ENCODE assay signal across 32 cellular contexts in the genomic region with DNA sequence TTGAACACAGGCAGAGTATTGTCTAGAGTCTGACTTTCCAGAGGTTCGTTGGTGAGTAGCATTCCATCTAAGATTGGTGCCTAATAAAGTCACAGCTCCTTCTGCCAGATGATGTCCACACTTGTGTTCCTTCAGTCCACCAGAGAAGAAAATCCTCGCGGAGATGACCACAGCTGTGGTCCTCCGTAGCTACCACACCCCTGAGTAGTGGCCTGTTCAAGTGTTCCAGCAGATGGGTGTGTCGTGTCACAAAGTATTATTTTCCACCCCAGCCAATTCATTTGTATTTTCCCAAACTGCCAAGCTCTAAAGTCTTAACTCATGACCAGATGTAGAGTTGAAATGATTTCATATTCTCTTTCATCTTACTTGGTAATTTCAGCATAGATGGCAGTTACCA.
"Had no signal": no experiment of that assay in that cellular context is flagged by ENCODE, and none has a peak within 500 bp of the region (broad histone marks: within the 10 kb centered on the region; RNA-seq: fewer than 3 reads in every experiment).

No MANE protein-coding gene starts in this region.

- ATAC-seq: K562, PC-3 had no signal

- H3K36me3 ChIP-seq: MG63, Peyer's patch, SJCRH30 had no signal

- H3K27ac ChIP-seq: Peyer's patch, SJCRH30, SK-N-MC had no signal

- H3K4me3 ChIP-seq: K562, MG63, Peyer's patch, SJCRH30, SK-N-MC had no signal

- DNase-seq: Kasumi-1, KG1, MG63, NCI-H1048, NCI-H1092 treated with DMSO at 0.1 percent for 48 hours, NCI-H1105 treated with DMSO at 0.1 percent for 48 hours, NCI-H1417, NCI-H1436, NCI-H146, NCI-H1694, NCI-H187, NCI-H1930, NCI-H2029 treated with DMSO at 0.1 percent for 48 hours, NCI-H2081 treated with DMSO at 0.1 percent for 48 hours, NCI-H2107, NCI-H2171, NCI-H226, NCI-H446 treated with DMSO at 0.1 percent for 48 hours, NCI-H510A, NCI-H526, NCI-H69, NCI-H748 treated with DMSO at 0.1 percent for 48 hours, OCI-M1, PC-3, Peyer's patch, RPMI8226, SHP77, SIG-M5, SJCRH30, SW 1271 had no signal

- H3K9me3 ChIP-seq: MG63, Peyer's patch, SJCRH30 had no signal

- H3K27me3 ChIP-seq: MG63, Peyer's patch, SJCRH30 had no signal
